ENCODE assay signal across 23 cellular contexts in the genomic region with DNA sequence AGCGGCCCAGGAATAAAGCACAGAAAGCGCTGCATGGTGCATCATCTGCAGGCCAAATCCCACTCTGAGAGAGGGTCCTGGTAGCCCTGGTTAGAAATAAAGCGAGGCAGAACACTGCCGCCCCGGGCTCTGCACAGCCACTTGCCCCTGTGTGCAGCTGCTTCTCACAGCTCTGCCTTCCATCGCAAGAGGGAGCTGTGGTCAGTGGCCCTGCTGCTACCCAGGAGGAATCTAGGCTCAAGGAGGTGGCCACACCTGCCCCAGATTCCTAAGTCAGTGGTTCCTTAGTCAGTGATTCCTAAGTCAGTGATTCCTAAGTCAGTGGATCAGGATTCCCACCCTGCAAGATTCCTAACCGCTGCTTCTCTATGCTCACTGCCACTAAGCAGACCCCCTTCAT. TPM values are rescaled to one million over a fixed set of nuclear protein-coding genes. Genes with fewer than 3 reads are reported as not detected.
DNase-seq lines count a peak whose midpoint lies in the region; ATAC-seq, FAIRE-seq and TF ChIP-seq lines count a peak whose summit lies in the region.
"Had no signal": no experiment of that assay in that cellular context is flagged by ENCODE, and none has a peak within 500 bp of the region (broad histone marks: within the 10 kb centered on the region; RNA-seq: fewer than 3 reads in every experiment).

No MANE protein-coding gene starts in this region.

- peak; percentile 17; the same call in 1 of the 2 replicates for TF ChIP-seq CTCF in BJ (IDR thresholded peaks at IDR 0.05; ENCODE audit: insufficient read depth, low read depth, low read length)
- peak; percentile 38; the same call in 1 of the 2 replicates for TF ChIP-seq CTCF in LNCaP clone FGC (IDR thresholded peaks at IDR 0.05; ENCODE audit: control insufficient read depth, extremely low read depth, insufficient read depth)
- peak; percentile 38 for TF ChIP-seq CTCF in bronchial epithelial cell (IDR thresholded peaks at IDR 0.05; ENCODE audit: insufficient read depth, low read length, severe bottlenecking)

- CTCF ChIA-PET in BJ (lab: Yijun Ruan, JAX): interaction anchor here (0.9 to 3.7 kb wide), 3 partner anchors 81 to 1203 kb away, joined by 4 to 17 read pairs (median 4); no protein-coding TSS in a partner anchor
- CTCF ChIA-PET in activated CD8-positive, alpha-beta memory T cell treated with anti-CD3 and anti-CD28 coated beads, Interleukin-2, amount 10 ng/mL, durations not matched to agents 7 days and 5 days (lab: Charles Lee): no interaction called here

- FAIRE-seq in bronchial epithelial cell (lab: Jason Lieb, UNC): no peak
- FAIRE-seq: astrocyte, G401.6, GM12878, TTC549 had no signal

- DNase-seq in BJ (ENCODE audit: low read depth): no peak
- DNase-seq in LNCaP clone FGC (ENCODE audit: low read depth): no peak
- DNase-seq in bronchial epithelial cell (ENCODE audit: low read depth): peak; percentile 10
- DNase-seq in myocyte (ENCODE audit: low read depth): peak; percentile 7
- no peak for DNase-seq in activated CD8-positive, alpha-beta memory T cell treated with anti-CD3 and anti-CD28 coated beads, Interleukin-2, amount 10 ng/mL, durations not matched to agents 7 days and 5 days
- DNase-seq in AG08395 (ENCODE audit: low spot score): no peak
- no peak for DNase-seq in GM03348 (ENCODE audit: low spot score)
- DNase-seq in retina: no peak
- DNase-seq: activated CD4-positive, alpha-beta memory T cell treated with anti-CD3 and anti-CD28 coated beads for 36 hours; activated T-cell treated with anti-CD3 and anti-CD28 coated beads, Interleukin-2, amount 50 U/mL, for 1 hour; AML-193; dermis blood vessel endothelial cell; NCI-H1436 treated with DMSO at 0.1 percent for 48 hours; stimulated activated CD4-positive, alpha-beta T cell treated with anti-CD3 and anti-CD28 coated beads, Interleukin-1b, Interleukin-23, amount 100 ng/mL, for 48 hours; stimulated activated naive CD8-positive, alpha-beta T cell treated with anti-CD3 and anti-CD28 coated beads, Interleukin-15, amount 100 ng/mL, for 72 hours; SW 1271; upper lobe of right lung had no signal

- POLR2A ChIA-PET in BJ (lab: Charles Lee): no interaction called here

- no peak overlapping the region for H3K27ac Mint-ChIP-seq in activated CD8-positive, alpha-beta memory T cell treated with anti-CD3 and anti-CD28 coated beads, Interleukin-2, amount 10 ng/mL, durations not matched to agents 7 days and 5 days
- H3K27ac Mint-ChIP-seq: activated CD4-positive, alpha-beta memory T cell treated with anti-CD3 and anti-CD28 coated beads for 36 hours; activated naive CD4-positive, alpha-beta T cell treated with anti-CD3 and anti-CD28 coated beads, Interleukin-2, amount 50 U/mL, for 24 hours; stimulated activated naive CD8-positive, alpha-beta T cell treated with anti-CD3 and anti-CD28 coated beads, Interleukin-15, amount 100 ng/mL, for 72 hours had no signal

- no peaks in the 10 kb centered on the region for H3K4me1 Mint-ChIP-seq in activated CD8-positive, alpha-beta memory T cell treated with anti-CD3 and anti-CD28 coated beads, Interleukin-2, amount 10 ng/mL, durations not matched to agents 7 days and 5 days
- H3K4me1 Mint-ChIP-seq: activated naive CD4-positive, alpha-beta T cell treated with anti-CD3 and anti-CD28 coated beads, Interleukin-2, amount 50 U/mL, for 24 hours; stimulated activated naive CD8-positive, alpha-beta T cell treated with anti-CD3 and anti-CD28 coated beads, Interleukin-15, amount 100 ng/mL, for 72 hours had no signal

- no peaks in the 10 kb centered on the region for H3K36me3 Mint-ChIP-seq in activated CD8-positive, alpha-beta memory T cell treated with anti-CD3 and anti-CD28 coated beads, Interleukin-2, amount 10 ng/mL, durations not matched to agents 7 days and 5 days
- H3K36me3 Mint-ChIP-seq: activated CD4-positive, alpha-beta memory T cell treated with anti-CD3 and anti-CD28 coated beads for 36 hours; activated naive CD4-positive, alpha-beta T cell treated with anti-CD3 and anti-CD28 coated beads, Interleukin-2, amount 50 U/mL, for 24 hours had no signal

- H3K4me3 Mint-ChIP-seq in activated CD8-positive, alpha-beta memory T cell treated with anti-CD3 and anti-CD28 coated beads, Interleukin-2, amount 10 ng/mL, durations not matched to agents 7 days and 5 days: no peak overlapping the region
- H3K4me3 Mint-ChIP-seq: activated CD4-positive, alpha-beta memory T cell treated with anti-CD3 and anti-CD28 coated beads for 36 hours; activated naive CD4-positive, alpha-beta T cell treated with anti-CD3 and anti-CD28 coated beads, Interleukin-2, amount 50 U/mL, for 24 hours; stimulated activated naive CD8-positive, alpha-beta T cell treated with anti-CD3 and anti-CD28 coated beads, Interleukin-15, amount 100 ng/mL, for 72 hours had no signal

- no peaks in the 10 kb centered on the region for H3K27me3 ChIP-seq in BJ (ENCODE audit: control insufficient read depth, insufficient read depth, low read length)
- no peaks in the 10 kb centered on the region for H3K27me3 ChIP-seq in bronchial epithelial cell (ENCODE audit: control insufficient read depth, insufficient read depth, low read length)

- H3K36me3 ChIP-seq in BJ (ENCODE audit: control insufficient read depth, insufficient read depth, low read length) (no peaks in the 10 kb centered on the region), bronchial epithelial cell (ENCODE audit: control insufficient read depth, insufficient read depth, low read length) (no peaks in the 10 kb centered on the region)
- H3K36me3 ChIP-seq: gastroesophageal sphincter, upper lobe of right lung had no signal

- H3K4me3 ChIP-seq in BJ (ENCODE audit: low read depth, low read length): no peak overlapping the region
- H3K4me3 ChIP-seq in LNCaP clone FGC (ENCODE audit: low read depth, low read length): no peak overlapping the region
- H3K4me3 ChIP-seq in bronchial epithelial cell (ENCODE audit: low read depth, low read length): no peak overlapping the region
- H3K4me3 ChIP-seq: gastroesophageal sphincter, GM12878, upper lobe of right lung had no signal

- no peak for ATAC-seq in activated CD8-positive, alpha-beta memory T cell treated with anti-CD3 and anti-CD28 coated beads, Interleukin-2, amount 10 ng/mL, durations not matched to agents 7 days and 5 days
- ATAC-seq: gastroesophageal sphincter; GM12878; stimulated activated naive CD8-positive, alpha-beta T cell treated with anti-CD3 and anti-CD28 coated beads, Interleukin-15, amount 100 ng/mL, for 72 hours; upper lobe of right lung had no signal

- H3K27me3 Mint-ChIP-seq in activated CD8-positive, alpha-beta memory T cell treated with anti-CD3 and anti-CD28 coated beads, Interleukin-2, amount 10 ng/mL, durations not matched to agents 7 days and 5 days: peaks cover 2% of the 10 kb centered on the region

- H3K9me3 Mint-ChIP-seq in activated CD8-positive, alpha-beta memory T cell treated with anti-CD3 and anti-CD28 coated beads, Interleukin-2, amount 10 ng/mL, durations not matched to agents 7 days and 5 days (ENCODE audit: low read depth): no peaks in the 10 kb centered on the region
- H3K9me3 Mint-ChIP-seq: activated naive CD4-positive, alpha-beta T cell treated with anti-CD3 and anti-CD28 coated beads, Interleukin-2, amount 50 U/mL, for 24 hours had no signal

RNA-seq across cellular contexts. Expression of gene CDH4, which starts 8.8 kb away (rescaled TPM):
- 0.81 and 1.5 TPM in 2 replicates for polyA plus RNA-seq in BJ (2011; rRNA removed)
- polyA minus RNA-seq in BJ (2011; rRNA and poly(A)+ RNA removed): 1.6 and 2.0 TPM in 2 replicates
- 5.4 and 12.1 TPM in 2 replicates for total RNA-seq in bronchial epithelial cell
- total RNA-seq in myocyte: 0.31 and 0.45 TPM in 2 replicates
- 0.48 TPM for polyA plus RNA-seq in myocyte (2012)
- total RNA-seq in activated CD8-positive, alpha-beta memory T cell treated with anti-CD3 and anti-CD28 coated beads, Interleukin-2, amount 10 ng/mL, durations not matched to agents 7 days and 5 days: under 1 TPM in 1 of 2 experiments, not detected in 1; 0.02 TPM
- total RNA-seq: GM12878 had no signal
- polyA plus RNA-seq: GM12878 had no signal

Comparison
In these comparisons a context has a peak if more than half of its experiments do, and no peak if none do; other contexts are left out.
1. DNase-seq: peak in bronchial epithelial cell (single experiment) and myocyte (single experiment); none in BJ (single experiment), LNCaP clone FGC (single experiment), activated CD8-positive, alpha-beta memory T cell treated with anti-CD3 and anti-CD28 coated beads, Interleukin-2, amount 10 ng/mL, durations not matched to agents 7 days and 5 days (single experiment), AG08395 (single experiment), GM03348 (single experiment) and retina (single experiment).
2. Peak in every context shown above with its lines, with median percentiles within 50 percentile points of each other: CTCF ChIP-seq.